In genomic region chr2:159716857-159717256, GRCh38 we compare ENCODE assay signal across 1 cellular context.
TF ChIP-seq lines count a peak whose summit lies in the region.

No MANE protein-coding gene starts in this region.

TF ChIP-seq in K562, 482 proteins besides CTCF, POLR2A, EP300 and RAD21:
- TF ChIP-seq ID3 (CRISPR knock-in tag; IDR thresholded peaks at IDR 0.05) = no peak
- TF ChIP-seq ID3 (tag; IDR thresholded peaks at IDR 0.05) = peak; percentile 52; the same call in 1 of the 2 replicates
- TF ChIP-seq NFE2L1 (tag; IDR thresholded peaks at IDR 0.05; ENCODE audit: borderline replicate concordance, low read depth) = peak; percentile 21; the same call in 1 of the 2 replicates
- TF ChIP-seq HBP1 (CRISPR knock-in tag; IDR thresholded peaks at IDR 0.05) = no peak
- 0 out of 2 replicates have a peak, but pooled peaks have one; percentile 35 for TF ChIP-seq MEF2D (tag; conservative IDR thresholded peaks at IDR 0.05; ENCODE audit: low read depth)
- TF ChIP-seq ETV1 (tag; conservative IDR thresholded peaks at IDR 0.05; ENCODE audit: low read depth) = 0 out of 2 replicates have a peak, but pooled peaks have one; percentile 7
- 0 out of 2 replicates have a peak, but pooled peaks have one; percentile 61 for TF ChIP-seq PTTG1 (tag; IDR thresholded peaks at IDR 0.05; ENCODE audit: low read depth)
- TF ChIP-seq PTRF (tag; IDR thresholded peaks at IDR 0.05) = 0 out of 2 replicates have a peak, but pooled peaks have one; percentile 43
- peak; percentile 82 for TF ChIP-seq ZNF592 (IDR thresholded peaks at IDR 0.05)
- TF ChIP-seq SNAPC5 (CRISPR knock-in tag; IDR thresholded peaks at IDR 0.05) = no peak
- TF ChIP-seq ZNF41 (CRISPR knock-in tag; conservative IDR thresholded peaks at IDR 0.05) = 0 out of 2 replicates have a peak, but pooled peaks have one; percentile 32
- TF ChIP-seq SUPT5H (IDR thresholded peaks at IDR 0.05) = no peak
- no peak for TF ChIP-seq SMAD4 (CRISPR knock-in tag; conservative IDR thresholded peaks at IDR 0.05)
- peak; percentile 21; the same call in 1 of the 2 replicates for TF ChIP-seq TAF7 (tag; IDR thresholded peaks at IDR 0.05)
- TF ChIP-seq ZNF740 (CRISPR knock-in tag; IDR thresholded peaks at IDR 0.05) = no peak
- TF ChIP-seq ZNF740 (tag; IDR thresholded peaks at IDR 0.05) = 0 out of 4 replicates have a peak, but pooled peaks of 1 of the 2 experiments have one; percentile 40
- TF ChIP-seq CREB3 (tag; conservative IDR thresholded peaks at IDR 0.05; ENCODE audit: low read depth) = 0 out of 2 replicates have a peak, but pooled peaks have one; percentile 46
- no peak for TF ChIP-seq ZNF395 (CRISPR knock-in tag; IDR thresholded peaks at IDR 0.05)
- no peak for TF ChIP-seq GTF3C2 (IDR thresholded peaks at IDR 0.05; ENCODE audit: borderline replicate concordance, extremely low read depth, insufficient read length)
